ENCODE assay signal across 7 cellular contexts in genomic region chr12:120292411-120292660, GRCh38. TPM values are rescaled to one million over a fixed set of nuclear protein-coding genes. Genes with fewer than 3 reads are reported as not detected.
DNase-seq lines count a peak whose midpoint lies in the region; ATAC-seq and TF ChIP-seq lines count a peak whose summit lies in the region.

No MANE protein-coding gene starts in this region.

- no peaks in the 10 kb centered on the region for H3K9me3 ChIP-seq in HUES6 (ENCODE audit: control insufficient read depth, insufficient read depth, low read depth, low read length)

- CTCF ChIA-PET in activated CD4-positive, alpha-beta T cell treated with anti-CD3 and anti-CD28 coated beads, Interleukin-2, amount 10 ng/mL, durations not matched to agents 7 days and 5 days (lab: Charles Lee) = interaction anchor here (0.7 to 4.5 kb wide), 6 partner anchors 10 to 92 kb away, joined by 3 to 48 read pairs (median 21); partner anchors contain the start of genes PXN, RPLP0 and SIRT4

- no peaks in the 10 kb centered on the region for H3K27me3 Mint-ChIP-seq in progenitor cell of endocrine pancreas
- H3K27me3 Mint-ChIP-seq in activated CD4-positive, alpha-beta T cell treated with anti-CD3 and anti-CD28 coated beads, Interleukin-2, amount 10 ng/mL, durations not matched to agents 7 days and 5 days = peaks cover 6% of the 10 kb centered on the region

- H3K4me3 Mint-ChIP-seq in progenitor cell of endocrine pancreas (ENCODE audit: low read depth) = no peak overlapping the region
- no peak overlapping the region for H3K4me3 Mint-ChIP-seq in activated CD4-positive, alpha-beta T cell treated with anti-CD3 and anti-CD28 coated beads, Interleukin-2, amount 10 ng/mL, durations not matched to agents 7 days and 5 days

- H3K36me3 Mint-ChIP-seq in progenitor cell of endocrine pancreas (ENCODE audit: insufficient read depth) = no peaks in the 10 kb centered on the region
- H3K36me3 Mint-ChIP-seq in activated CD4-positive, alpha-beta T cell treated with anti-CD3 and anti-CD28 coated beads, Interleukin-2, amount 10 ng/mL, durations not matched to agents 7 days and 5 days (ENCODE audit: low read depth) = no peaks in the 10 kb centered on the region

- TF ChIP-seq CTCF in epithelial cell of esophagus (IDR thresholded peaks at IDR 0.05; ENCODE audit: insufficient read depth, low read depth, low read length, missing control alignments) = no peak
- no peak for TF ChIP-seq CTCF in progenitor cell of endocrine pancreas (IDR thresholded peaks at IDR 0.05; ENCODE audit: unreplicated experiment)

- H3K4me3 ChIP-seq in HUES6 (ENCODE audit: low read depth, low read length) = peak overlapping the region; percentile 57
- H3K4me3 ChIP-seq in epithelial cell of esophagus (ENCODE audit: low read length) = peak overlapping the region; percentile 72

- peaks cover 12% of the 10 kb centered on the region; the same call in 1 of the 2 replicates for H3K4me1 ChIP-seq in HUES6 (ENCODE audit: control insufficient read depth, insufficient read depth, low read length)

- POLR2A ChIA-PET in activated CD4-positive, alpha-beta T cell treated with anti-CD3 and anti-CD28 coated beads, Interleukin-2, amount 10 ng/mL, durations not matched to agents 7 days and 5 days (lab: Charles Lee) = interaction anchor here (1.1 to 2.3 kb wide), 7 partner anchors 10 to 175 kb away, joined by 3 to 41 read pairs (median 13); partner anchors contain the start of genes PXN, RAB35, RPLP0 and SIRT4

- H3K9me3 Mint-ChIP-seq in progenitor cell of endocrine pancreas (ENCODE audit: low read depth) = no peaks in the 10 kb centered on the region
- no peaks in the 10 kb centered on the region for H3K9me3 Mint-ChIP-seq in activated CD4-positive, alpha-beta T cell treated with anti-CD3 and anti-CD28 coated beads, Interleukin-2, amount 10 ng/mL, durations not matched to agents 7 days and 5 days

- H3K27me3 ChIP-seq in HUES6 (ENCODE audit: control insufficient read depth, insufficient read depth, low read length) = no peaks in the 10 kb centered on the region

- H3K9ac ChIP-seq in HUES6 (ENCODE audit: low read length) = peak overlapping the region; percentile 91

- no peak overlapping the region for H3K27ac Mint-ChIP-seq in progenitor cell of endocrine pancreas
- no peak overlapping the region for H3K27ac Mint-ChIP-seq in activated CD4-positive, alpha-beta T cell treated with anti-CD3 and anti-CD28 coated beads, Interleukin-2, amount 10 ng/mL, durations not matched to agents 7 days and 5 days

- ATAC-seq in GM19455 (IDR thresholded peaks at IDR 0.05; ENCODE audit: unreplicated experiment) = peak; percentile 16

- no peaks in the 10 kb centered on the region for H3K36me3 ChIP-seq in HUES6 (ENCODE audit: control insufficient read depth, insufficient read depth, low read length)

- no peaks in the 10 kb centered on the region for H3K4me1 Mint-ChIP-seq in progenitor cell of endocrine pancreas (ENCODE audit: low read depth)
- H3K4me1 Mint-ChIP-seq in activated CD4-positive, alpha-beta T cell treated with anti-CD3 and anti-CD28 coated beads, Interleukin-2, amount 10 ng/mL, durations not matched to agents 7 days and 5 days = peaks cover 12% of the 10 kb centered on the region

- peak overlapping the region; percentile 99 for H3K27ac ChIP-seq in HUES6 (ENCODE audit: low read depth, low read length)

- DNase-seq in epithelial cell of esophagus (ENCODE audit: low read depth) (no peak), progenitor cell of endocrine pancreas (ENCODE audit: low spot score, unreplicated experiment) (peak; percentile 14), NCI-H2196 treated with DMSO at 0.1 percent for 48 hours (lab: John Stamatoyannopoulos, UW; ENCODE audit: unreplicated experiment) (no peak), iPS-NIHi11 (ENCODE audit: low spot score) (no peak)
- DNase-seq in activated CD4-positive, alpha-beta T cell treated with anti-CD3 and anti-CD28 coated beads, Interleukin-2, amount 10 ng/mL, durations not matched to agents 7 days and 5 days = no peak

RNA-seq across cellular contexts. Expression of gene RNU4-2, which starts 0.6 kb away (rescaled TPM):
- 8,238 and 8,322 TPM in 2 replicates for total RNA-seq in progenitor cell of endocrine pancreas
- 1,000 to 10,000 TPM; 1,162 to 3,350 TPM for total RNA-seq in activated CD4-positive, alpha-beta T cell treated with anti-CD3 and anti-CD28 coated beads, Interleukin-2, amount 10 ng/mL, durations not matched to agents 7 days and 5 days

RNA-seq across cellular contexts. Expression of gene RNU4-1, which starts 0.7 kb away (rescaled TPM):
- 6,474 and 7,038 TPM in 2 replicates for total RNA-seq in progenitor cell of endocrine pancreas
- 1,000 to 10,000 TPM in 1 of 2 experiments, 100 to 1,000 TPM in 1; 672 to 1,846 TPM for total RNA-seq in activated CD4-positive, alpha-beta T cell treated with anti-CD3 and anti-CD28 coated beads, Interleukin-2, amount 10 ng/mL, durations not matched to agents 7 days and 5 days

RNA-seq across cellular contexts. Expression of gene SIRT4, which starts 9.8 kb away (rescaled TPM):
- total RNA-seq in progenitor cell of endocrine pancreas = 4.5 and 4.9 TPM in 2 replicates
- total RNA-seq in activated CD4-positive, alpha-beta T cell treated with anti-CD3 and anti-CD28 coated beads, Interleukin-2, amount 10 ng/mL, durations not matched to agents 7 days and 5 days = 1 to 10 TPM in 1 of 2 experiments, under 1 TPM in 1; 0.94 to 1.8 TPM

RNA-seq across cellular contexts. Expression of gene PXN, which starts 26.8 kb away (rescaled TPM):
- 71.4 and 71.8 TPM in 2 replicates for total RNA-seq in progenitor cell of endocrine pancreas
- total RNA-seq in activated CD4-positive, alpha-beta T cell treated with anti-CD3 and anti-CD28 coated beads, Interleukin-2, amount 10 ng/mL, durations not matched to agents 7 days and 5 days = 100 to 1,000 TPM; 201 to 236 TPM

RNA-seq across cellular contexts. Expression of gene PLA2G1B, which starts 35.2 kb away (rescaled TPM):
- 0.60 TPM in 1 of 2 replicates, not detected in the other for total RNA-seq in progenitor cell of endocrine pancreas
- not detected for total RNA-seq in activated CD4-positive, alpha-beta T cell treated with anti-CD3 and anti-CD28 coated beads, Interleukin-2, amount 10 ng/mL, durations not matched to agents 7 days and 5 days
